Comparison of ENCODE assay signal across 10 cellular contexts in the genomic region with DNA sequence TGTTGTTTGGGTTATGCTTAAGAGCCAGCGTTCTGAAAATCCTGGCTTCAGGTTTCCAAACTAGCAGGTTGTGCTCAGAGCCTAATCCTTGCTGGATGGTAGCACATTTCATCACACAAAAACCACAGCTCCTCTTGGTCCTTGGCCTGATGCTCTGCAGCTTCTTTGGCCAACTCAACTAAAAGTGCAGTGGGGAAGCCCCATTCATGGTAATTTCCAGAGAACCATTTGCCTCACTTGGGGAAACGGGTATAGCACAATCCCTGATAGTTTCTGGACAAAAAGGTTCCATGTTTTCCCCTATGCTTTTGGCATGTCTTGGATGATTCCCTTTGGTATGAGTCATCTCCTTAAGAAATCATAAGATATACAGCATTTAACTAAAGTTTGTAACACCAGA.
DNase-seq lines count a peak whose midpoint lies in the region; ATAC-seq, FAIRE-seq and TF ChIP-seq lines count a peak whose summit lies in the region.
"Had no signal": no experiment of that assay in that cellular context is flagged by ENCODE, and none has a peak within 500 bp of the region (broad histone marks: within the 10 kb centered on the region; RNA-seq: fewer than 3 reads in every experiment).

No MANE protein-coding gene starts in this region.

- TF ChIP-seq POLR2A in right lobe of liver (IDR thresholded peaks at IDR 0.05) = no peak
- no peak for TF ChIP-seq POLR2A in HepG2 (IDR thresholded peaks at IDR 0.05; ENCODE audit: insufficient read depth in 1 of 2, low read depth in 2 of 2, low read length in 2 of 2)
- TF ChIP-seq POLR2A in breast epithelium (IDR thresholded peaks at IDR 0.05) = no peak

- CTCF ChIA-PET in HepG2 (lab: Yijun Ruan, JAX; ENCODE audit: low intra/inter-chr PET ratio, low total read pairs) = no interaction called here

- H2AK5ac ChIP-seq in mesenchymal stem cell (ENCODE audit: low read length, severe bottlenecking) = peak overlapping the region; percentile 17

- H4K20me1 ChIP-seq in HepG2 (ENCODE audit: insufficient read depth, low read length) (no peaks in the 10 kb centered on the region), MM.1S (ENCODE audit: insufficient read depth, low read length) (no peaks in the 10 kb centered on the region)

- no peak for FAIRE-seq in HepG2 (lab: Jason Lieb, UNC)

- H3K4me2 ChIP-seq in HepG2 (ENCODE audit: low read depth, low read length) (no peak overlapping the region), mesenchymal stem cell (ENCODE audit: low read length, poor library complexity, severe bottlenecking) (no peak overlapping the region), MM.1S (ENCODE audit: low read depth, low read length) (no peak overlapping the region)

- H3K27me3 ChIP-seq in right lobe of liver = no peaks in the 10 kb centered on the region
- no peaks in the 10 kb centered on the region for H3K27me3 ChIP-seq in HepG2 (ENCODE audit: control insufficient read depth in 1 of 2, insufficient read depth in 2 of 2, low read length in 2 of 2)
- H3K27me3 ChIP-seq in breast epithelium = no peaks in the 10 kb centered on the region
- H3K27me3 ChIP-seq in mesenchymal stem cell (ENCODE audit: control insufficient read depth in 1 of 2, insufficient read depth in 1 of 2, low read length in 2 of 2) = no peaks in the 10 kb centered on the region
- no peaks in the 10 kb centered on the region for H3K27me3 ChIP-seq in aorta (ENCODE audit: control insufficient read depth in 1 of 2, insufficient read depth in 2 of 2, low read length in 1 of 2)
- no peaks in the 10 kb centered on the region for H3K27me3 ChIP-seq in MM.1S (replicated peaks; ENCODE audit: insufficient read depth, low read length)

- peaks cover 12% of the 10 kb centered on the region for H3F3A ChIP-seq in MM.1S (ENCODE audit: insufficient read depth, low read length)

- H3K36me3 ChIP-seq in right lobe of liver = no peaks in the 10 kb centered on the region
- H3K36me3 ChIP-seq in HepG2 (replicated peaks in 1 of 2; ENCODE audit: control insufficient read depth in 1 of 2, insufficient read depth in 2 of 2, low read length in 2 of 2) = no peaks in the 10 kb centered on the region
- H3K36me3 ChIP-seq in breast epithelium = no peaks in the 10 kb centered on the region
- H3K36me3 ChIP-seq in mesenchymal stem cell (ENCODE audit: control insufficient read depth in 1 of 2, insufficient read depth in 2 of 2, low read depth in 1 of 2, low read length in 2 of 2) = no peaks in the 10 kb centered on the region
- H3K36me3 ChIP-seq in aorta (ENCODE audit: control insufficient read depth in 1 of 2, insufficient read depth in 2 of 2, low read length in 1 of 2) = no peaks in the 10 kb centered on the region
- H3K36me3 ChIP-seq in MM.1S (replicated peaks; ENCODE audit: insufficient read depth, low read length) = no peaks in the 10 kb centered on the region

- no peak overlapping the region for H4K8ac ChIP-seq in mesenchymal stem cell (ENCODE audit: low read length)

- H3K23ac ChIP-seq in mesenchymal stem cell (ENCODE audit: low read length in 2 of 2) = no peak overlapping the region

- 82% methylated on average over 2 of the region's 2 CpGs for WGBS in right lobe of liver (ENCODE audit: insufficient coverage, low coverage, low lambda C conversion rate, missing lambda C conversion rate)
- 11% methylated on average over 2 of the region's 2 CpGs for WGBS in HepG2 (ENCODE audit: low lambda C conversion rate)
- WGBS in mesenchymal stem cell = 56% methylated on average over 2 of the region's 2 CpGs
- WGBS in aorta, 2 donors = 16 to 20% methylated on average over 2 of the region's 2 CpGs

- BruUV-seq in HepG2 (replicated peaks; lab: Mats Ljungman, UMichigan) = no TSS peak

- intact Hi-C loops in right lobe of liver (cut with DNase I) = no loop called here
- intact Hi-C loops in HepG2 (cut with micrococcal nuclease; ENCODE audit: unreplicated experiment) = no loop called here
- intact Hi-C loops in breast epithelium (cut with DNase I; ENCODE audit: low total_unique reads) = no loop called here
- intact Hi-C loops in aorta (cut with DNase I) = loop anchor here (5.0 to 10.0 kb wide), 3 partner anchors 75 to 1087 kb away; no protein-coding TSS in a partner anchor

- DNase-seq in right lobe of liver (no peak), HepG2 (ENCODE audit: low spot score) (no peak), breast epithelium (ENCODE audit: low spot score in 2 of 2) (peak in 1 of 2 donors; percentile 40), mesenchymal stem cell (peak; percentile 75), aorta (no peak), MM.1S (no peak)
- DNase-seq in activated naive CD4-positive, alpha-beta T cell treated with Interleukin-2 at 50 U/mL for 16 hours = no peak
- DNase-seq: NCI-H1417 treated with DMSO at 0.1 percent for 48 hours, SHP77 had no signal

- H3K18ac ChIP-seq in mesenchymal stem cell (ENCODE audit: low read depth in 1 of 2, low read length in 2 of 2) = peak overlapping the region; percentile 64 to 78

- in situ Hi-C loops in HepG2 (cut with HindIII; ENCODE audit: extremely low pct_ligation_motif_present, low pct_unique_long_range_greater_than_20kb) = no loop called here

- no peaks in the 10 kb centered on the region for H3K9me3 ChIP-seq in right lobe of liver
- no peaks in the 10 kb centered on the region for H3K9me3 ChIP-seq in HepG2 (ENCODE audit: low read length)
- H3K9me3 ChIP-seq in breast epithelium = no peaks in the 10 kb centered on the region
- no peaks in the 10 kb centered on the region for H3K9me3 ChIP-seq in mesenchymal stem cell (ENCODE audit: control insufficient read depth, low read length)
- H3K9me3 ChIP-seq in aorta (ENCODE audit: control insufficient read depth, low read length) = no peaks in the 10 kb centered on the region
- no peaks in the 10 kb centered on the region for H3K9me3 ChIP-seq in MM.1S (replicated peaks; ENCODE audit: insufficient read depth, low read length)

- no peak overlapping the region for H3K9ac ChIP-seq in HepG2 (ENCODE audit: insufficient read depth, low read depth, low read length)
- peak overlapping the region; percentile 72 for H3K9ac ChIP-seq in mesenchymal stem cell (ENCODE audit: low read length)
- H3K9ac ChIP-seq in MM.1S (ENCODE audit: low read length) = no peak overlapping the region

- H3K27ac ChIP-seq in right lobe of liver (peak overlapping the region in 2 of 3 donors; percentile 10 to 24), HepG2 (ENCODE audit: extremely low read length, insufficient read depth, low read length) (no peak overlapping the region), breast epithelium (peak overlapping the region; percentile 62 to 87), mesenchymal stem cell (ENCODE audit: low read length, poor library complexity, severe bottlenecking) (peak overlapping the region; percentile 78), aorta (ENCODE audit: low read depth in 1 of 2, low read length in 2 of 2) (peak overlapping the region; percentile 83 to 95), MM.1S (ENCODE audit: low read length) (no peak overlapping the region)

- H3K79me1 ChIP-seq in mesenchymal stem cell (replicated peaks; ENCODE audit: low read length, poor library complexity, severe bottlenecking) = no peaks in the 10 kb centered on the region

- POLR2A ChIA-PET in HepG2 (lab: Yijun Ruan, JAX) = no interaction called here

- TF ChIP-seq EP300 in HepG2 (IDR thresholded peaks at IDR 0.05; ENCODE audit: low read depth in 2 of 2, low read length in 2 of 2) = no peak
- no peak for TF ChIP-seq EP300 in HepG2 (CRISPR knock-in tag; IDR thresholded peaks at IDR 0.05; ENCODE audit: borderline replicate concordance)

- H2BK12ac ChIP-seq in mesenchymal stem cell (ENCODE audit: low read length in 2 of 2) = peak overlapping the region; percentile 47 to 78

- no peak overlapping the region for H3K4me3 ChIP-seq in right lobe of liver
- H3K4me3 ChIP-seq in HepG2 (replicated peaks in 1 of 3; ENCODE audit: insufficient read depth in 1 of 3, low read depth in 2 of 3, low read length in 3 of 3) = no peak overlapping the region
- H3K4me3 ChIP-seq in breast epithelium = no peak overlapping the region
- peak overlapping the region in 1 of 2 experiments; percentile 55 for H3K4me3 ChIP-seq in mesenchymal stem cell (ENCODE audit: insufficient read depth in 1 of 2, low read depth in 1 of 2, low read length in 2 of 2)
- no peak overlapping the region for H3K4me3 ChIP-seq in aorta (ENCODE audit: low read length in 2 of 2)
- H3K4me3 ChIP-seq in MM.1S (ENCODE audit: low read length) = no peak overlapping the region

- peaks cover 0 to 9% (median 2%) of the 10 kb centered on the region in 4 donors for H3K4me1 ChIP-seq in right lobe of liver
- H3K4me1 ChIP-seq in HepG2 (ENCODE audit: insufficient read depth, low read length) = peaks cover 13% of the 10 kb centered on the region
- peaks cover 0 to 22% of the 10 kb centered on the region in 2 donors for H3K4me1 ChIP-seq in breast epithelium
- peaks cover 5% of the 10 kb centered on the region for H3K4me1 ChIP-seq in mesenchymal stem cell (ENCODE audit: control insufficient read depth, insufficient read depth, low read depth, low read length)
- peaks cover 11 to 19% of the 10 kb centered on the region in 2 donors for H3K4me1 ChIP-seq in aorta (ENCODE audit: control insufficient read depth in 1 of 2, insufficient read depth in 2 of 2, low read length in 2 of 2)
- peaks cover 15% of the 10 kb centered on the region for H3K4me1 ChIP-seq in MM.1S (ENCODE audit: low read length)

- no peak overlapping the region for H2BK120ac ChIP-seq in mesenchymal stem cell (ENCODE audit: low read depth, low read length)

- H2AFZ ChIP-seq in HepG2 (ENCODE audit: low read length) (no peak overlapping the region), mesenchymal stem cell (ENCODE audit: low read depth, low read length) (no peak overlapping the region), MM.1S (ENCODE audit: low read length) (no peak overlapping the region)

- H3K9me2 ChIP-seq in MM.1S (replicated peaks; ENCODE audit: insufficient read depth, low read length) = no peaks in the 10 kb centered on the region

- TF ChIP-seq CTCF in right lobe of liver (IDR thresholded peaks at IDR 0.05) (no peak), HepG2 (CRISPR knock-in tag; IDR thresholded peaks at IDR 0.05) (no peak), breast epithelium (IDR thresholded peaks at IDR 0.05) (no peak), MM.1S (IDR thresholded peaks at IDR 0.05; ENCODE audit: low read length) (no peak)

- H3K79me2 ChIP-seq in HepG2 (ENCODE audit: insufficient read depth, low read length) = no peaks in the 10 kb centered on the region
- H3K79me2 ChIP-seq in MM.1S (ENCODE audit: low read length) = no peaks in the 10 kb centered on the region

- TF ChIP-seq RAD21 in HepG2 (CRISPR knock-in tag; IDR thresholded peaks at IDR 0.05) = no peak

- no peak overlapping the region for H2BK15ac ChIP-seq in mesenchymal stem cell (ENCODE audit: low read depth, poor library complexity, severe bottlenecking)

- ATAC-seq in right lobe of liver = no peak
- no peak for ATAC-seq in HepG2
- no peak for ATAC-seq in aorta (ENCODE audit: low FRiP score)
- no peak for ATAC-seq in HG02588 (IDR thresholded peaks at IDR 0.05; ENCODE audit: unreplicated experiment)

- H3K4ac ChIP-seq in mesenchymal stem cell (ENCODE audit: low read depth in 1 of 2, low read length in 2 of 2) = no peak overlapping the region

- no peak overlapping the region for H3K14ac ChIP-seq in mesenchymal stem cell (ENCODE audit: low read length in 2 of 2)

- no peak overlapping the region for H2BK5ac ChIP-seq in mesenchymal stem cell (ENCODE audit: low read depth, low read length, poor library complexity, severe bottlenecking)

- peak overlapping the region; percentile 40 for H4K91ac ChIP-seq in mesenchymal stem cell (ENCODE audit: low read length)

TF ChIP-seq in HepG2, 621 proteins besides CTCF, POLR2A, EP300 and RAD21 (continues in another document):
- no peak for TF ChIP-seq ZNF501 (CRISPR knock-in tag; IDR thresholded peaks at IDR 0.05)

Comparison
In these comparisons a context has a peak if more than half of its experiments do, and no peak if none do; other contexts are left out.
1. H3K27ac ChIP-seq: peak in right lobe of liver (2 of 3), breast epithelium (2 of 2), mesenchymal stem cell (single experiment) and aorta (2 of 2); none in HepG2 (single experiment) and MM.1S (single experiment).
2. intact Hi-C loops: an anchor here in aorta (5.0 to 10.0 kb wide); none called in right lobe of liver, HepG2 and breast epithelium.